ENCODE assay signal across 11 cellular contexts in the genomic region with DNA sequence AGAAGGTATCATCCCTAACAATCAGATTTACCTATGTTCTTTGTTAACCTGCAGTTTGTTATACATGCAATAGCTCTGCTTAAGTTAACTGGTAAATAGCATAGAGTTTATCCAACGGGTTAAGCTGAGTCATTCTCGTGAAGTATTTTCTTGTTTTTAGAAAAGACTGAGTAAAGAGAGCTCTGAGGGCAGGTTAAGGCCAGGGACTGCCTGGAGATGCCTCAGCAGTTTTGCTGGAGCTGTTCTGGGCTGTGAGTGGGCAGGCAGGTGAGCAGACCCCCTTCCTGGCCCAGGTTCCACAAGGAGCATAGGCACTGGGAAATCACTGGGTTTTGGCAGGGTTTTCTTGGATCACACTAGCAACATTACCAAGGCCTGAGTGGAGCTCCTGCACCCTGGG. TPM values are rescaled to one million over a fixed set of nuclear protein-coding genes. Genes with fewer than 3 reads are reported as not detected.
DNase-seq lines count a peak whose midpoint lies in the region; ATAC-seq and TF ChIP-seq lines count a peak whose summit lies in the region.
"Had no signal": no experiment of that assay in that cellular context is flagged by ENCODE, and none has a peak within 500 bp of the region (broad histone marks: within the 10 kb centered on the region; RNA-seq: fewer than 3 reads in every experiment).

No MANE protein-coding gene starts in this region.

- ATAC-seq in right cardiac atrium: no peak
- peak; percentile 54 for ATAC-seq in aorta (ENCODE audit: low FRiP score)
- no peak for ATAC-seq in HG02884 (IDR thresholded peaks at IDR 0.05; ENCODE audit: unreplicated experiment)
- ATAC-seq: body of pancreas had no signal

- intact Hi-C loops in left ventricle myocardium inferior (cut with micrococcal nuclease): no loop called here
- intact Hi-C loops in right cardiac atrium (cut with DNase I): no loop called here
- intact Hi-C loops in aorta (cut with DNase I): no loop called here

- H3K36me3 ChIP-seq in left ventricle myocardium inferior (no peaks in the 10 kb centered on the region), muscle layer of colon (ENCODE audit: insufficient read depth, low read length) (peaks cover 4% of the 10 kb centered on the region), aorta (ENCODE audit: control insufficient read depth in 1 of 2, insufficient read depth in 2 of 2, low read length in 1 of 2) (peaks cover 0 to 2% of the 10 kb centered on the region in 2 donors)

- no peak overlapping the region for H3K9ac ChIP-seq in muscle layer of colon (ENCODE audit: low read length)

- no peak for TF ChIP-seq CTCF in left ventricle myocardium inferior (IDR thresholded peaks at IDR 0.05; ENCODE audit: borderline replicate concordance)
- TF ChIP-seq CTCF in mesothelial cell of epicardium (IDR thresholded peaks at IDR 0.05; ENCODE audit: unreplicated experiment): no peak

- no peaks in the 10 kb centered on the region for H3K27me3 Mint-ChIP-seq in mesothelial cell of epicardium (ENCODE audit: low read depth)

- 78% methylated on average over 2 of the region's 2 CpGs for WGBS in right cardiac atrium
- WGBS in aorta, 2 donors: 6 to 7% methylated on average over 2 of the region's 2 CpGs

- H3K4me1 ChIP-seq in left ventricle myocardium inferior: peaks cover 69% of the 10 kb centered on the region
- H3K4me1 ChIP-seq in right cardiac atrium (ENCODE audit: control insufficient read depth, insufficient read depth, low read length): peaks cover 6% of the 10 kb centered on the region
- peaks cover 71% of the 10 kb centered on the region for H3K4me1 ChIP-seq in muscle layer of colon (ENCODE audit: insufficient read depth, low read length)
- peaks cover 12 to 29% of the 10 kb centered on the region in 2 donors for H3K4me1 ChIP-seq in aorta (ENCODE audit: control insufficient read depth in 1 of 2, insufficient read depth in 2 of 2, low read length in 2 of 2)

- H3K27me3 ChIP-seq in left ventricle myocardium inferior (ENCODE audit: low read depth): no peaks in the 10 kb centered on the region
- no peaks in the 10 kb centered on the region for H3K27me3 ChIP-seq in right cardiac atrium (ENCODE audit: control insufficient read depth, insufficient read depth)
- no peaks in the 10 kb centered on the region for H3K27me3 ChIP-seq in muscle layer of colon (ENCODE audit: control insufficient read depth in 1 of 2, insufficient read depth in 2 of 2, low read length in 2 of 2)
- no peaks in the 10 kb centered on the region for H3K27me3 ChIP-seq in aorta (ENCODE audit: control insufficient read depth in 1 of 2, insufficient read depth in 2 of 2, low read length in 1 of 2)
- H3K27me3 ChIP-seq: body of pancreas had no signal

- H3K27ac ChIP-seq in left ventricle myocardium inferior (replicated peaks) (peak overlapping the region; percentile 77), right cardiac atrium (ENCODE audit: low read length) (no peak overlapping the region), cingulate gyrus (ENCODE audit: low read depth, low read length) (peak overlapping the region; percentile 30), muscle layer of colon (ENCODE audit: low read depth, low read length) (peak overlapping the region; percentile 47), aorta (ENCODE audit: low read depth in 1 of 2, low read length in 2 of 2) (peak overlapping the region; percentile 57 to 80)
- H3K27ac ChIP-seq: body of pancreas had no signal

- no peak overlapping the region for H3K4me3 Mint-ChIP-seq in mesothelial cell of epicardium

- no peaks in the 10 kb centered on the region for H3K9me3 Mint-ChIP-seq in mesothelial cell of epicardium

- H3K27ac Mint-ChIP-seq in mesothelial cell of epicardium: no peak overlapping the region

- H3K4me1 Mint-ChIP-seq in mesothelial cell of epicardium: peaks cover 36% of the 10 kb centered on the region

- DNase-seq in left ventricle myocardium inferior (no peak), right cardiac atrium (no peak), aorta (no peak), mesothelial cell of epicardium (ENCODE audit: low spot score in 2 of 2, unreplicated experiment in 2 of 2) (no peak), NCI-H226 (no peak)
- DNase-seq: activated CD4-positive, alpha-beta T cell treated with anti-CD3 and anti-CD28 coated beads for 1 hour; activated T-cell treated with anti-CD3 and anti-CD28 coated beads, Interleukin-2, amount 50 U/mL, for 48 hours; body of pancreas had no signal

- H3K9me3 ChIP-seq in left ventricle myocardium inferior (replicated peaks) (no peaks in the 10 kb centered on the region), right cardiac atrium (ENCODE audit: control insufficient read depth, low read length) (no peaks in the 10 kb centered on the region), muscle layer of colon (ENCODE audit: low read length) (no peaks in the 10 kb centered on the region), aorta (ENCODE audit: control insufficient read depth, low read length) (no peaks in the 10 kb centered on the region)
- H3K9me3 ChIP-seq: body of pancreas had no signal

- H3K4me3 ChIP-seq in left ventricle myocardium inferior (no peak overlapping the region), right cardiac atrium (ENCODE audit: low read length) (no peak overlapping the region), muscle layer of colon (ENCODE audit: low read depth in 1 of 2, low read length in 2 of 2) (no peak overlapping the region), aorta (ENCODE audit: low read length in 2 of 2) (no peak overlapping the region)
- H3K4me3 ChIP-seq: body of pancreas had no signal

- H3K36me3 Mint-ChIP-seq in mesothelial cell of epicardium: no peaks in the 10 kb centered on the region

RNA-seq across cellular contexts. Expression of a gene that starts 27.0 kb away (rescaled TPM):
- 5.1 TPM for total RNA-seq in left ventricle myocardium inferior
- total RNA-seq in right cardiac atrium: 10 to 100 TPM; 11.8 to 29.8 (median 19.5) TPM
- 5.3 TPM for polyA plus RNA-seq in right cardiac atrium
- 100 to 1,000 TPM; 189 to 518 TPM for total RNA-seq in aorta
- 100 to 1,000 TPM in 1 of 2 donors, 10 to 100 TPM in 1; 92.3 to 135 TPM for polyA plus RNA-seq in aorta
- total RNA-seq in mesothelial cell of epicardium: 13.1 to 13.8 TPM (median 13.6 TPM) in 3 replicates

Comparison
In these comparisons a context has a peak if more than half of its experiments do, and no peak if none do; other contexts are left out.
1. RNA of a gene that starts 27.0 kb away (total RNA-seq): 189 to 518 TPM in aorta; 11.8 to 29.8 TPM in right cardiac atrium, 13.1 to 13.8 TPM in mesothelial cell of epicardium and 5.1 TPM in left ventricle myocardium inferior (single experiment); every median in the first group is over 4 times any median in the second.